34 cellular contexts compared by ENCODE assay signal in the genomic region with DNA sequence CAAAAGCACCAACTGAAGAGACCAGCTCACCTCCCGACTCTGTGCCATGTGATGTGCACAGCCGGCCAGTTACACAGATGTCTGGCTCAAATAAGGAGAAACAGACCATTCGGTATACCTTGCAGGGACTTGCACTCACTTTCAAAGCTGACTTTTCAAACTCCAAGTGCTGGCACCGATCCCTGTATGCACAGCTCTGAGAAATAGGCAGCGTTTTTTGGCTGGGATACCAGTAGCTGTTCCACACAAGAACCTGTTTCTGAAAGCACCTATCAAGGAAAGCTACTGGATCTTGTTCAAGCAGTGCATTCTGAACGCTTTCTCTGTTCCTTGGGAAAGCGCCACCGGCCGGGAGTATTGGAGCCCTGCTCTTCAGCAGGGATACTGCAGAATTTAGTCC. TPM values are rescaled to one million over a fixed set of nuclear protein-coding genes. Genes with fewer than 3 reads are reported as not detected.
"Had no signal": no experiment of that assay in that cellular context is flagged by ENCODE, and none has a peak within 500 bp of the region (broad histone marks: within the 10 kb centered on the region; RNA-seq: fewer than 3 reads in every experiment).

No MANE protein-coding gene starts in this region.

- H3K9me3 ChIP-seq: adrenal gland, body of pancreas, breast epithelium had no signal

- DNase-seq: activated CD4-positive, alpha-beta T cell treated with anti-CD3 and anti-CD28 coated beads for 1 hour; activated CD4-positive, alpha-beta T cell treated with anti-CD3 and anti-CD28 coated beads for 36 hours; activated CD4-positive, alpha-beta T cell treated with anti-CD3 and anti-CD28 coated beads for 48 hours; activated CD4-positive, alpha-beta T cell treated with anti-CD3 and anti-CD28 coated beads, Interleukin-2, amount 10 ng/mL, durations not matched to agents 7 days and 5 days; activated CD4-positive, alpha-beta T cell treated with anti-CD3 and anti-CD28 coated beads, Interleukin-2, amount 50 U/mL, for 48 hours; activated CD4-positive, CD25-positive, alpha-beta regulatory T cell; activated CD8-positive, alpha-beta memory T cell treated with anti-CD3 and anti-CD28 coated beads, Interleukin-2, amount 50 U/mL, for 4 hours; activated CD8-positive, alpha-beta T cell treated with anti-CD3 and anti-CD28 coated beads for 36 hours; activated effector memory CD4-positive, alpha-beta T cell treated with anti-CD3 and anti-CD28 coated beads, Interleukin-2, amount 50 U/mL, for 16 hours; activated gamma-delta T cell treated with Interleukin-2 at 50 U/mL for 16 hours; activated naive CD4-positive, alpha-beta T cell; activated naive CD4-positive, alpha-beta T cell treated with anti-CD3 and anti-CD28 coated beads for 36 hours; activated naive CD4-positive, alpha-beta T cell treated with anti-CD3 and anti-CD28 coated beads, Interleukin-2, amount 50 U/mL, for 16 hours; activated naive CD8-positive, alpha-beta T cell treated with anti-CD3 and anti-CD28 coated beads for 36 hours; activated T-cell treated with anti-CD3 and anti-CD28 coated beads for 4 hours; activated T-cell treated with anti-CD3 and anti-CD28 coated beads, Interleukin-2, amount 50 U/mL, for 1 hour; activated T-cell treated with anti-CD3 and anti-CD28 coated beads, Interleukin-2, amount 50 U/mL, for 4 hours; activated T-cell treated with anti-CD3 and anti-CD28 coated beads, Interleukin-2, amount 50 U/mL, for 72 hours; adrenal gland; amniotic stem cell; aorta; body of pancreas; brain microvascular endothelial cell; central memory CD4-positive, alpha-beta T cell; T-helper 2 cell; T-helper 9 cell had no signal

- FAIRE-seq: astrocyte, TTC549 had no signal

- H3K4me1 ChIP-seq: adrenal gland, breast epithelium had no signal

- H3K4me3 ChIP-seq: adrenal gland, body of pancreas, breast epithelium had no signal

- ATAC-seq: activated CD4-positive, alpha-beta T cell treated with anti-CD3 and anti-CD28 coated beads for 36 hours; activated CD4-positive, CD25-positive, alpha-beta regulatory T cell treated with anti-CD3 and anti-CD28 coated beads, Interleukin-2, amount 50 U/mL, for 24 hours; activated CD8-positive, alpha-beta T cell treated with anti-CD3 and anti-CD28 coated beads for 36 hours; activated naive CD4-positive, alpha-beta T cell treated with anti-CD3 and anti-CD28 coated beads, Interleukin-2, amount 50 U/mL, for 72 hours; activated T-cell treated with anti-CD3 and anti-CD28 coated beads, Interleukin-2, amount 50 U/mL, for 4 hours; activated T-cell treated with anti-CD3 and anti-CD28 coated beads, Interleukin-2, amount 50 U/mL, for 72 hours; activated T-helper 17 cell treated with anti-CD3 and anti-CD28 coated beads, Interleukin-2, amount 50 U/mL, for 72 hours; body of pancreas had no signal

- H3K27ac ChIP-seq: adrenal gland, body of pancreas, brain microvascular endothelial cell, breast epithelium, VCaP had no signal

- H3K36me3 ChIP-seq: adrenal gland, brain microvascular endothelial cell, breast epithelium had no signal

RNA-seq across cellular contexts. Expression of gene PABPC3, which starts 53.8 kb away (rescaled TPM):
- total RNA-seq: body of pancreas, cardiac septum had no signal
